ENCODE assay signal across 8 cellular contexts in the genomic region with DNA sequence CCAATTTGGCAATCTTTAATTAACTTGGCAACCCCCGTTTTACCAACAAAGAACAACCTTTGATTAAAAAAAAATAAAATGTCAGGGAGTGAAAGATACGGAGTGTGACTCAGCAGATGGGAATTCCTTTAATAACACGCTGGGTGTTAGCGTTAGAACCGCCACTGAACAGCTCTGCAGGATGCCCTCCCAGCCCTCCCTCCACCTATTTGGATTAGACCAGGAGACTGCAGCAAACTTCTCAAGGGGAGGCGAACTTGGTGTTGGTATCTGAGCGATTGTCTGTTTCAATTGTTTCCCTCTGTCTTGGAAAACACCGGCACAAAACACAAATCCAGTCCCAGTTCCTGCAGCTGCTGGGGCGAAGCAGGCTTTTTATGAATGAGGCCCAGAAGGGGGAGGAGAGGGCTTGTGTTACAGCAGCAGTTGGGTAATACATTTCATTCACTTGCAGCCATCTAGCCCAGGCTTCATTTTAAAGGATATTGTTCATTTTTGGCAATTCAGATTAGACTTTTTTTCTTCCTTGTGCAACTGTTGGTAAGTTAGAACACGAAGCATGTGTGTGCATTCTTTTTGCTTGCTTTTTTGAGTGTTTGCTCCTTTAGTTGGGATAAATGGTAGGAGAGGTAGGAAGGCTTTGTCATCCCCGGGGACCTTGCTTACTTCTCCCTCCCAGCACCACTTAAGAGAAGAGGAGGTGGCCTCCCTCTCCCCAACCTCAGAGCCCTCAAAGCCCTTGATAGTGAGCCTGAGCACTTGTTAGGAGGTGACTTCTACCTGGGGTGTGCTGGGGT.
DNase-seq lines count a peak whose midpoint lies in the region; ATAC-seq, FAIRE-seq and TF ChIP-seq lines count a peak whose summit lies in the region.

No MANE protein-coding gene starts in this region.

- H3K27ac ChIP-seq in H1 (ENCODE audit: low read depth, low read length) (peak overlapping the region; percentile 82), lung (ENCODE audit: low read depth in 1 of 2, low read length in 1 of 2) (peak overlapping the region; percentile 46 to 74), upper lobe of left lung (peak overlapping the region in 3 of 4 donors; percentile 1 to 54 (median 53))

- H3K23me2 ChIP-seq in H1 (ENCODE audit: low read depth, low read length), result no peaks in the 10 kb centered on the region

- H2BK5ac ChIP-seq in H1 (ENCODE audit: low read depth, low read length), result peak overlapping the region; percentile 79; the same call in 1 of the 2 replicates

- H2BK20ac ChIP-seq in H1 (ENCODE audit: low read length), result no peak overlapping the region; the same call in 1 of the 2 replicates

- ATAC-seq in lung (ENCODE audit: insufficient read depth, low FRiP score), result peak; percentile 64
- ATAC-seq in upper lobe of left lung (ENCODE audit: low FRiP score in 2 of 2), result peak; percentile 75 to 83
- no peak for ATAC-seq in GM18519 (IDR thresholded peaks at IDR 0.05; ENCODE audit: low FRiP score, unreplicated experiment)
- ATAC-seq in activated CD4-positive, CD25-positive, alpha-beta regulatory T cell treated with anti-CD3 and anti-CD28 coated beads, Interleukin-2, amount 50 U/mL, for 24 hours, result no peak

- peak overlapping the region; percentile 58 for H4K91ac ChIP-seq in H1 (replicated peaks; ENCODE audit: insufficient read length, low read length)

- peak overlapping the region in 2 of 4 experiments; percentile 25 to 46; a peak in 3 of 7 replicates for H3K9ac ChIP-seq in H1 (replicated peaks in 1 of 4; ENCODE audit: extremely low read depth in 1 of 4, low read depth in 3 of 4, low read length in 3 of 4)

- H3K18ac ChIP-seq in H1 (ENCODE audit: extremely low read depth, low read length), result peak overlapping the region; percentile 86

- peaks cover 10 to 85% of the 10 kb centered on the region in 2 experiments; a peak in 3 of 4 replicates for H3K79me2 ChIP-seq in H1 (ENCODE audit: control insufficient read depth in 1 of 2, insufficient read depth in 2 of 2, low read length in 2 of 2)

- CTCF ChIA-PET in H1 (lab: Charles Lee; ENCODE audit: partially characterized antibody), result interaction anchor here (0.7 to 5.2 kb wide), 9 partner anchors 10 to 121 kb away, joined by 3 to 36 read pairs (median 4); no protein-coding TSS in a partner anchor

- 0 out of 3 replicates have a peak, but pooled peaks of 1 of the 2 experiments have one; percentile 30 for TF ChIP-seq EP300 in H1 (IDR thresholded peaks at IDR 0.05; ENCODE audit: borderline replicate concordance in 1 of 2, low read depth in 2 of 2, low read length in 2 of 2)
- TF ChIP-seq EP300 in upper lobe of left lung (IDR thresholded peaks at IDR 0.05), result no peak

- H3K14ac ChIP-seq in H1 (ENCODE audit: insufficient read length), result no peak overlapping the region

- peak; percentile 58 for FAIRE-seq in H1 (lab: Jason Lieb, UNC)

- POLR2A ChIA-PET in H1 (lab: Charles Lee; ENCODE audit: partially characterized antibody), result interaction anchor here (0.7 to 2.0 kb wide), 10 partner anchors 9 to 154 kb away, joined by 3 to 8 read pairs (median 4); no protein-coding TSS in a partner anchor

- H2BK15ac ChIP-seq in H1 (ENCODE audit: low read length), result 0 out of 2 replicates have a peak overlapping the region, but pooled peaks have one; percentile 36

- no peak overlapping the region for H3K56ac ChIP-seq in H1 (replicated peaks; ENCODE audit: insufficient read length, low read depth, low read length)

- TF ChIP-seq POLR2A in H1 (IDR thresholded peaks at IDR 0.05; ENCODE audit: control extremely low read depth in 1 of 2, low read depth in 2 of 2, low read length in 2 of 2) (no peak), upper lobe of left lung (IDR thresholded peaks at IDR 0.05) (no peak)

- no peak overlapping the region for H3K4ac ChIP-seq in H1 (replicated peaks; ENCODE audit: insufficient read length, low read depth, low read length)

- no peak overlapping the region for H2AFZ ChIP-seq in H1 (ENCODE audit: low read length)

- H3K27me3 ChIP-seq in BE2C, result no peaks in the 10 kb centered on the region
- no peaks in the 10 kb centered on the region for H3K27me3 ChIP-seq in H1 (replicated peaks in 1 of 4; ENCODE audit: control insufficient read depth in 3 of 4, extremely low read depth in 1 of 4, insufficient read depth in 3 of 4, low read length in 3 of 4)
- H3K27me3 ChIP-seq in lung (ENCODE audit: control insufficient read depth, insufficient read depth), result no peaks in the 10 kb centered on the region
- H3K27me3 ChIP-seq in upper lobe of left lung, result no peaks in the 10 kb centered on the region

- WGBS in H1 (ENCODE audit: extremely low coverage in 1 of 2, insufficient coverage in 1 of 2, insufficient read length in 1 of 2, insufficient replicate concordance in 2 of 2, low coverage in 1 of 2, low lambda C conversion rate in 2 of 2, missing lambda C conversion rate in 1 of 2), 2 experiments, result 5% methylated on average over 11 of the region's 11 CpGs; no CpG with 5 or more reads in 1 of the 2 experiments
- 8 to 14% methylated on average over 11 of the region's 11 CpGs for WGBS in lung, 2 donors
- 9 to 13% methylated on average over 11 of the region's 11 CpGs for WGBS in upper lobe of left lung, 2 donors

- peak overlapping the region; percentile 62 for H2BK120ac ChIP-seq in H1 (replicated peaks; ENCODE audit: low read depth, low read length)

- peak overlapping the region; percentile 34 for H4K5ac ChIP-seq in H1 (ENCODE audit: insufficient read length, low read depth, low read length)

- TF ChIP-seq RAD21 in H1 (IDR thresholded peaks at IDR 0.05 in 1 of 2, conservative IDR thresholded peaks at IDR 0.05 in 1 of 2; ENCODE audit: low read depth in 2 of 2, low read length in 2 of 2), result no peak; a peak in 1 of 4 replicates

- H3K23ac ChIP-seq in H1 (ENCODE audit: insufficient read length), result no peak overlapping the region

- peaks cover 30% of the 10 kb centered on the region for H3K79me1 ChIP-seq in H1 (ENCODE audit: low read depth, low read length)

- 0 out of 2 replicates have a peak, but pooled peaks cover 4% of the 10 kb centered on the region for H3K36me3 ChIP-seq in BE2C
- no peaks in the 10 kb centered on the region for H3K36me3 ChIP-seq in H1 (ENCODE audit: control insufficient read depth in 2 of 4, insufficient read depth in 4 of 4, low read length in 3 of 4)
- H3K36me3 ChIP-seq in lung (ENCODE audit: control insufficient read depth in 2 of 2, insufficient read depth in 2 of 2, low read length in 2 of 2), result no peaks in the 10 kb centered on the region
- no peaks in the 10 kb centered on the region for H3K36me3 ChIP-seq in upper lobe of left lung

- H3K9me3 ChIP-seq in BE2C (no peaks in the 10 kb centered on the region; the same call in 1 of the 2 replicates), H1 (ENCODE audit: insufficient read depth in 2 of 2, low read depth in 1 of 2, low read length in 1 of 2) (no peaks in the 10 kb centered on the region), lung (ENCODE audit: control insufficient read depth in 2 of 2, insufficient read depth in 1 of 2, low read length in 1 of 2) (no peaks in the 10 kb centered on the region), upper lobe of left lung (no peaks in the 10 kb centered on the region)

- TF ChIP-seq CTCF in BE2C (IDR thresholded peaks at IDR 0.05; ENCODE audit: low read depth, low read length) (0 out of 2 replicates have a peak, but pooled peaks have one; percentile 9), H1 (IDR thresholded peaks at IDR 0.05; ENCODE audit: control extremely low read depth in 1 of 3, insufficient read depth in 1 of 3, low read depth in 1 of 3, low read length in 3 of 3) (no peak), lung (IDR thresholded peaks at IDR 0.05; ENCODE audit: control extremely low read depth, extremely low read depth) (no peak), upper lobe of left lung (IDR thresholded peaks at IDR 0.05) (no peak)

- H2BK12ac ChIP-seq in H1 (ENCODE audit: low read depth, low read length), result peak overlapping the region; percentile 96

- peaks cover 33% of the 10 kb centered on the region for H3K4me1 ChIP-seq in BE2C
- H3K4me1 ChIP-seq in H1 (replicated peaks in 1 of 4; ENCODE audit: control insufficient read depth in 3 of 4, insufficient read depth in 4 of 4, low read length in 3 of 4), result peaks cover 21 to 50% (median 44%) of the 10 kb centered on the region in 4 experiments
- H3K4me1 ChIP-seq in lung (ENCODE audit: control insufficient read depth in 2 of 2, insufficient read depth in 2 of 2, low read length in 2 of 2), result peaks cover 28% of the 10 kb centered on the region in 2 donors
- peaks cover 34 to 58% (median 45%) of the 10 kb centered on the region in 4 donors for H3K4me1 ChIP-seq in upper lobe of left lung

- H4K20me1 ChIP-seq in H1 (replicated peaks in 1 of 2; ENCODE audit: control insufficient read depth in 1 of 2, insufficient read depth in 2 of 2, low read length in 2 of 2), result peaks cover 29 to 33% of the 10 kb centered on the region in 2 experiments

- peak; percentile 46 for DNase-seq in BE2C
- DNase-seq in HuH-7.5 (ENCODE audit: low spot score), result peak; percentile 48
- peak; percentile 71 for DNase-seq in SHP77 treated with DMSO at 0.1 percent for 48 hours (lab: John Stamatoyannopoulos, UW)
- peak in 1 of 2 experiments; percentile 74 for DNase-seq in H1 (ENCODE audit: low read depth in 1 of 2, low spot score in 2 of 2)
- DNase-seq in lung (ENCODE audit: low spot score), result peak; percentile 44
- peak in 1 of 2 donors; percentile 60 for DNase-seq in upper lobe of left lung

- 0 out of 2 replicates have a peak overlapping the region, but pooled peaks have one; percentile 66 for H4K8ac ChIP-seq in H1 (ENCODE audit: extremely low read depth, insufficient read depth, low read length)

- H3K4me3 ChIP-seq in BE2C (ENCODE audit: low read depth, low read length), result peak overlapping the region; percentile 17
- H3K4me3 ChIP-seq in H1 (ENCODE audit: extremely low read depth in 1 of 4, insufficient read depth in 2 of 4, low read depth in 3 of 4, low read length in 4 of 4), result peak overlapping the region; percentile 17 to 53 (median 24); a peak in 5 of 8 replicates
- no peak overlapping the region for H3K4me3 ChIP-seq in lung
- H3K4me3 ChIP-seq in upper lobe of left lung, result peak overlapping the region in 1 of 4 donors; percentile 10

- H2AK5ac ChIP-seq in H1 (ENCODE audit: low read depth, low read length), result peak overlapping the region; percentile 58

- peak overlapping the region; percentile 70 to 96 for H3K4me2 ChIP-seq in H1 (ENCODE audit: insufficient read depth in 1 of 2, low read depth in 2 of 2, low read length in 2 of 2)

TF ChIP-seq in H1, 55 proteins besides CTCF, POLR2A, EP300 and RAD21 (continues in another document):
- TF ChIP-seq CBX5 (IDR thresholded peaks at IDR 0.05; ENCODE audit: low read depth, low read length), result no peak
- TF ChIP-seq KDM1A (IDR thresholded peaks at IDR 0.05; ENCODE audit: borderline replicate concordance, low read length), result no peak
- peak; percentile 63; the same call in 1 of the 2 replicates for TF ChIP-seq JUN (IDR thresholded peaks at IDR 0.05; ENCODE audit: low read depth, low read length)
- TF ChIP-seq HDAC2 (IDR thresholded peaks at IDR 0.05; ENCODE audit: borderline replicate concordance in 1 of 2, low read depth in 2 of 2, low read length in 2 of 2), result peak in 1 of 2 experiments; percentile 83; a peak in 1 of 4 replicates
- TF ChIP-seq SP1 (IDR thresholded peaks at IDR 0.05; ENCODE audit: low read depth, low read length), result peak; percentile 42; the same call in 1 of the 2 replicates
- TF ChIP-seq BACH1 (IDR thresholded peaks at IDR 0.05; ENCODE audit: low read length), result peak; percentile 54; the same call in 1 of the 2 replicates

Comparison
In these comparisons a context has a peak if more than half of its experiments do, and no peak if none do; other contexts are left out.
1. ATAC-seq: peak in lung (single experiment) and upper lobe of left lung (2 of 2); none in GM18519 (single experiment) and activated CD4-positive, CD25-positive, alpha-beta regulatory T cell treated with anti-CD3 and anti-CD28 coated beads, Interleukin-2, amount 50 U/mL, for 24 hours (0 of 2).
2. Peak in every context shown above with its lines, with median percentiles within 50 percentile points of each other: H3K27ac ChIP-seq.